8 cellular contexts compared by ENCODE assay signal in genomic region chr1:2548068-2548589, GRCh38. TPM values are rescaled to one million over a fixed set of nuclear protein-coding genes. Genes with fewer than 3 reads are reported as not detected.
DNase-seq lines count a peak whose midpoint lies in the region; ATAC-seq and TF ChIP-seq lines count a peak whose summit lies in the region.

No MANE protein-coding gene starts in this region.

- H3K4me1 Mint-ChIP-seq in Caco-2 (ENCODE audit: low read depth, unreplicated experiment), result no peaks in the 10 kb centered on the region

- H3K27ac ChIP-seq in mammary epithelial cell (ENCODE audit: insufficient read depth, low read depth, low read length), result no peak overlapping the region

- H4K20me1 ChIP-seq in mammary epithelial cell (ENCODE audit: insufficient read depth, low read length), result no peaks in the 10 kb centered on the region

- BruUV-seq in Caco-2 (replicated peaks; lab: Mats Ljungman, UMichigan), result no TSS peak
- BruUV-seq in mammary epithelial cell (replicated peaks; lab: Mats Ljungman, UMichigan), result no TSS peak

- ATAC-seq in GM21786 (IDR thresholded peaks at IDR 0.05; ENCODE audit: unreplicated experiment) (peak; percentile 19), GM18868 (IDR thresholded peaks at IDR 0.05; ENCODE audit: unreplicated experiment) (no peak)

- 2% methylated on average over 11 of the region's 17 CpGs for WGBS in mammary epithelial cell (ENCODE audit: low coverage, missing lambda C conversion rate)

- H3K27me3 ChIP-seq in Caco-2 (replicated peaks; ENCODE audit: control insufficient read depth, insufficient read depth, low read length) (no peaks in the 10 kb centered on the region), mammary epithelial cell (ENCODE audit: insufficient read depth, low read length) (no peaks in the 10 kb centered on the region)

- H3K4me3 ChIP-seq in Caco-2 (ENCODE audit: low read depth, low read length) (no peak overlapping the region; the same call in 1 of the 2 replicates), WI38 (ENCODE audit: low read depth, low read length) (no peak overlapping the region), mammary epithelial cell (replicated peaks in 1 of 3; ENCODE audit: insufficient read depth in 1 of 3, low read depth in 2 of 3, low read length in 3 of 3) (no peak overlapping the region)

- TF ChIP-seq CTCF in Caco-2 (IDR thresholded peaks at IDR 0.05; ENCODE audit: insufficient read depth in 1 of 2, low read depth in 1 of 2, low read length in 1 of 2, severe bottlenecking in 1 of 2, unreplicated experiment in 1 of 2) (peak; percentile 77 to 88), WI38 (IDR thresholded peaks at IDR 0.05; ENCODE audit: low read depth, low read length) (peak; percentile 95), mammary epithelial cell (conservative IDR thresholded peaks at IDR 0.05 in 1 of 2, IDR thresholded peaks at IDR 0.05 in 1 of 2; ENCODE audit: extremely low read depth in 1 of 2, insufficient read depth in 1 of 2, low read depth in 1 of 2, low read length in 2 of 2) (peak; percentile 82 to 98)

- no peaks in the 10 kb centered on the region for H3K79me2 ChIP-seq in mammary epithelial cell (ENCODE audit: insufficient read depth, low read length)

- CTCF ChIA-PET in Caco-2 (lab: Charles Lee) (interaction anchor here (1.4 kb wide), 1 partner anchor 13 kb away, joined by 3 read pairs; no protein-coding TSS in a partner anchor), mammary epithelial cell (lab: Charles Lee; ENCODE audit: low non-redundant PET) (no interaction called here)

- no peaks in the 10 kb centered on the region for H3K27me3 Mint-ChIP-seq in Caco-2 (ENCODE audit: insufficient read depth, unreplicated experiment)

- H3K4me1 ChIP-seq in Caco-2, result peaks cover 8% of the 10 kb centered on the region
- peaks cover 31% of the 10 kb centered on the region for H3K4me1 ChIP-seq in mammary epithelial cell (ENCODE audit: insufficient read depth, low read length)

- POLR2A ChIA-PET in Caco-2 (lab: Charles Lee), result no interaction called here

- H3K9me3 Mint-ChIP-seq in Caco-2 (ENCODE audit: unreplicated experiment), result no peaks in the 10 kb centered on the region

- in situ Hi-C loops in mammary epithelial cell (cut with MboI; ENCODE audit: low sequenced_read_pairs in 2 of 2), result loop anchor here (5.0 to 25.0 kb wide), 4 partner anchors 123 to 361 kb away; partner anchors contain the start of genes FAAP20 (in 2 of the 2) and PEX10 (in 1 of the 2)

- no peak overlapping the region for H3K4me3 Mint-ChIP-seq in Caco-2 (ENCODE audit: unreplicated experiment)

- intact Hi-C loops in Caco-2 (cut with micrococcal nuclease; ENCODE audit: unreplicated experiment) (loop anchor here (1.0 kb wide), 1 partner anchor 134 kb away; no protein-coding TSS in a partner anchor), mammary epithelial cell (cut with micrococcal nuclease) (loop anchor here (1.0 to 2.0 kb wide), 6 partner anchors 22 to 877 kb away; partner anchors contain the start of gene PANK4)

- peak overlapping the region; percentile 71 for H2AFZ ChIP-seq in mammary epithelial cell (ENCODE audit: low read depth, low read length)

- H3K9ac ChIP-seq in mammary epithelial cell (ENCODE audit: insufficient read depth, low read length), result no peak overlapping the region

- H3K4me2 ChIP-seq in mammary epithelial cell (ENCODE audit: insufficient read depth, low read depth, low read length), result peak overlapping the region; percentile 55

- H3K9me3 ChIP-seq in Caco-2 (no peaks in the 10 kb centered on the region), mammary epithelial cell (replicated peaks; ENCODE audit: insufficient read depth, low read length) (no peaks in the 10 kb centered on the region)

- H3K36me3 Mint-ChIP-seq in Caco-2 (ENCODE audit: insufficient read depth, unreplicated experiment), result peaks cover 6% of the 10 kb centered on the region

- DNase-seq in Caco-2, result peak; percentile 70 to 82
- DNase-seq in NCI-H1436 treated with DMSO at 0.1 percent for 48 hours (lab: John Stamatoyannopoulos, UW), result peak; percentile 33
- DNase-seq in mammary epithelial cell, result peak; percentile 64
- peak; percentile 78 for DNase-seq in inferior parietal cortex (ENCODE audit: extremely low spot score)
- peak; percentile 59 to 78 for DNase-seq in stimulated activated CD4-positive, alpha-beta T cell treated with anti-CD3 and anti-CD28 coated beads, Interleukin-12 subunit alpha, Interleukin-12 subunit beta, amount 100 ng/mL, for 24 hours (ENCODE audit: low read depth in 2 of 2)

- no peak overlapping the region for H3K27ac Mint-ChIP-seq in Caco-2 (ENCODE audit: unreplicated experiment)

- H3K36me3 ChIP-seq in Caco-2 (ENCODE audit: control insufficient read depth, insufficient read depth, low read length), result no peaks in the 10 kb centered on the region
- H3K36me3 ChIP-seq in mammary epithelial cell (ENCODE audit: insufficient read depth, low read length), result no peaks in the 10 kb centered on the region

- dilution Hi-C loops in mammary epithelial cell (cut with HindIII; ENCODE audit: low sequenced_read_pairs), result no loop called here

RNA-seq across cellular contexts. Expression of gene TNFRSF14, which starts 8.0 kb away (rescaled TPM):
- total RNA-seq in Caco-2 (2022) (1.5 and 3.2 TPM in 2 replicates), mammary epithelial cell (10 to 100 TPM; 12.9 to 19.0 TPM)
- polyA plus RNA-seq in mammary epithelial cell, result 19.6 TPM
- 11.4 TPM for polyA minus RNA-seq in mammary epithelial cell

RNA-seq across cellular contexts. Expression of gene HES5, which starts 18.1 kb away (rescaled TPM):
- total RNA-seq in Caco-2 (2022) (not detected in 2 replicates), mammary epithelial cell (not detected)
- not detected for polyA plus RNA-seq in mammary epithelial cell
- not detected for polyA minus RNA-seq in mammary epithelial cell

RNA-seq across cellular contexts. Expression of gene PANK4, which starts 21.7 kb away (rescaled TPM):
- total RNA-seq in Caco-2 (2022) (27.0 and 31.7 TPM in 2 replicates), mammary epithelial cell (10 to 100 TPM; 14.2 to 28.5 TPM)
- polyA plus RNA-seq in mammary epithelial cell, result 14.9 TPM
- 4.1 TPM for polyA minus RNA-seq in mammary epithelial cell

RNA-seq across cellular contexts. Expression of gene PRXL2B, which starts 38.4 kb away (rescaled TPM):
- total RNA-seq in Caco-2 (2022) (16.2 and 16.8 TPM in 2 replicates), mammary epithelial cell (10 to 100 TPM; 15.7 to 29.1 TPM)
- 26.3 TPM for polyA plus RNA-seq in mammary epithelial cell
- polyA minus RNA-seq in mammary epithelial cell, result 3.5 TPM
